Comparison of ENCODE assay signal across 23 cellular contexts in genomic region chr1:114156538-114157274, GRCh38. TPM values are rescaled to one million over a fixed set of nuclear protein-coding genes. Genes with fewer than 3 reads are reported as not detected.
"Had no signal": no experiment of that assay in that cellular context is flagged by ENCODE, and none has a peak within 500 bp of the region (broad histone marks: within the 10 kb centered on the region; RNA-seq: fewer than 3 reads in every experiment).

No MANE protein-coding gene starts in this region.

- H3K27ac Mint-ChIP-seq: activated naive CD8-positive, alpha-beta T cell; immature natural killer cell; stimulated activated naive B cell treated with anti-CD40 and anti-IgM and Interleukin-4, amounts not matched to agents 10 μg/mL and 1 μg/mL and 100 μg/mL, for 72 hours had no signal

- H3K36me3 Mint-ChIP-seq: activated naive CD8-positive, alpha-beta T cell; brain; stimulated activated naive B cell treated with anti-CD40 and anti-IgM and Interleukin-4, amounts not matched to agents 10 μg/mL and 1 μg/mL and 100 μg/mL, for 72 hours had no signal

- H3K9me3 ChIP-seq: tibial nerve, vagina had no signal

- H3K4me3 ChIP-seq: tibial nerve, vagina had no signal

- H3K36me3 ChIP-seq: tibial nerve, vagina had no signal

- ATAC-seq: activated CD4-positive, CD25-positive, alpha-beta regulatory T cell treated with anti-CD3 and anti-CD28 coated beads, Interleukin-2, amount 50 U/mL, for 24 hours; left cardiac atrium; naive thymus-derived CD8-positive, alpha-beta T cell; stimulated activated naive B cell treated with anti-CD40 and anti-IgM and Interleukin-4, amounts not matched to agents 10 μg/mL and 1 μg/mL and 100 μg/mL, for 72 hours had no signal

- DNase-seq: activated CD4-positive, alpha-beta T cell treated with anti-CD3 and anti-CD28 coated beads, Interleukin-2, amount 50 U/mL, for 1 hour; activated CD8-positive, alpha-beta memory T cell treated with anti-CD3 and anti-CD28 coated beads for 24 hours; activated gamma-delta T cell treated with Interleukin-2 at 50 U/mL for 16 hours; amniotic stem cell; cortex of kidney; effector CD4-positive, alpha-beta T cell; foreskin fibroblast; immature natural killer cell; left cardiac atrium; mammary epithelial cell; naive thymus-derived CD8-positive, alpha-beta T cell; retina; stimulated activated CD4-positive, alpha-beta T cell treated with anti-CD3 and anti-CD28 coated beads, Interleukin-2, amount 100 ng/mL, for 48 hours; stimulated activated naive B cell treated with anti-CD40 and anti-IgM and Interleukin-4, amounts not matched to agents 10 μg/mL and 1 μg/mL and 100 μg/mL, for 72 hours; substantia nigra had no signal

- H3K9me3 Mint-ChIP-seq: central memory CD8-positive, alpha-beta T cell; stimulated activated naive B cell treated with anti-CD40 and anti-IgM and Interleukin-4, amounts not matched to agents 10 μg/mL and 1 μg/mL and 100 μg/mL, for 72 hours had no signal

- H3K27ac ChIP-seq: tibial nerve, vagina had no signal

- H3K4me3 Mint-ChIP-seq: activated naive CD8-positive, alpha-beta T cell; brain; central memory CD8-positive, alpha-beta T cell; naive thymus-derived CD8-positive, alpha-beta T cell; stimulated activated naive B cell treated with anti-CD40 and anti-IgM and Interleukin-4, amounts not matched to agents 10 μg/mL and 1 μg/mL and 100 μg/mL, for 72 hours had no signal

RNA-seq across cellular contexts. Expression of gene SYT6, which starts 3.0 kb away (rescaled TPM):
- total RNA-seq: endothelial cell of umbilical vein; left cardiac atrium; mammary epithelial cell; naive thymus-derived CD8-positive, alpha-beta T cell; T-helper 2 cell treated with Interferon-gamma antibody and Interleukin-4, amounts not matched to agents 100 ng/mL and 5 ng/mL, for 36 hours; vagina had no signal
